33 cellular contexts compared by ENCODE assay signal in the genomic region with DNA sequence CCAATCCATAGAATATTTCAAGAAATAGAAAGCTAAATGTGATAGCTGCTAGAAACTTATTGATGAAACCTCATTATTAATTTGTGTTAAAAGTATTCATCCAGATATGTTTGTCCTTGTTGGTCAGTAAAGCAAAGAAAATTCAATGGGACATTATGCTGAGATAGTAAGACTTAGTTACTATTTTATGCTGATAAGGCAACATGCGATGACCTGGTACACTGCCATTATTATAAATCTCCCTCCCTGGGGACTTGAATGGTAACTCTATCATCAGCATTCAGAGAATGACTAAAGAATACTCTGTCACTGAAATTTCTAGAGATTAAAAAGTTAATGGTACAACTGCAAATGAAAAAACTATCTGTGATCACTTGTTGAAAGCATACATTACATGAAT.
"Had no signal": no experiment of that assay in that cellular context is flagged by ENCODE, and none has a peak within 500 bp of the region (broad histone marks: within the 10 kb centered on the region; RNA-seq: fewer than 3 reads in every experiment).

No MANE protein-coding gene starts in this region.

- H3K27me3 ChIP-seq: brain microvascular endothelial cell, dorsolateral prefrontal cortex had no signal

- H3K4me3 Mint-ChIP-seq: activated CD4-positive, alpha-beta memory T cell treated with anti-CD3 and anti-CD28 coated beads, Interleukin-2, amount 10 ng/mL, durations not matched to agents 7 days and 5 days; activated CD4-positive, alpha-beta T cell treated with anti-CD3 and anti-CD28 coated beads for 36 hours; activated CD4-positive, alpha-beta T cell treated with anti-CD3 and anti-CD28 coated beads, Interleukin-2, amount 10 ng/mL, durations not matched to agents 24 days and 14 days; activated naive CD8-positive, alpha-beta T cell; activated T-cell treated with anti-CD3 and anti-CD28 coated beads, Interleukin-2, amount 50 U/mL, for 4 hours; activated T-helper 17 cell treated with anti-CD3 and anti-CD28 coated beads, Interleukin-2, amount 50 U/mL, for 72 hours; central memory CD8-positive, alpha-beta T cell; dendritic cell treated with granulocyte-macrophage colony-stimulating factor and Interleukin-4, amounts not matched to agents 40 ng/mL and 50 ng/mL, for 4 days; endodermal cell; T-helper 17 cell; T-helper 2 cell treated with Interferon-gamma antibody and Interleukin-4, amounts not matched to agents 5 μg/mL and 100 μg/mL, for 36 hours had no signal

- H3K4me3 ChIP-seq: coronary artery, dorsolateral prefrontal cortex had no signal

- H3K27ac ChIP-seq: brain microvascular endothelial cell, coronary artery had no signal

- FAIRE-seq: astrocyte, bronchial epithelial cell, frontal cortex had no signal

- H3K27ac Mint-ChIP-seq: activated CD4-positive, alpha-beta memory T cell treated with anti-CD3 and anti-CD28 coated beads, Interleukin-2, amount 10 ng/mL, durations not matched to agents 7 days and 5 days; activated CD4-positive, alpha-beta T cell treated with anti-CD3 and anti-CD28 coated beads for 36 hours; activated CD4-positive, alpha-beta T cell treated with anti-CD3 and anti-CD28 coated beads, Interleukin-2, amount 10 ng/mL, durations not matched to agents 24 days and 14 days; activated naive CD8-positive, alpha-beta T cell; activated T-helper 17 cell treated with anti-CD3 and anti-CD28 coated beads, Interleukin-2, amount 50 U/mL, for 72 hours; dendritic cell treated with granulocyte-macrophage colony-stimulating factor and Interleukin-4, amounts not matched to agents 40 ng/mL and 50 ng/mL, for 4 days; endodermal cell; T-helper 17 cell; T-helper 2 cell treated with Interferon-gamma antibody and Interleukin-4, amounts not matched to agents 5 μg/mL and 100 μg/mL, for 36 hours had no signal

- ATAC-seq: activated CD4-positive, alpha-beta T cell treated with anti-CD3 and anti-CD28 coated beads for 36 hours; activated T-cell treated with anti-CD3 and anti-CD28 coated beads, Interleukin-2, amount 50 U/mL, for 4 hours; activated T-helper 17 cell treated with anti-CD3 and anti-CD28 coated beads, Interleukin-2, amount 50 U/mL, for 72 hours; esophagus mucosa; T-helper 17 cell had no signal

- DNase-seq: activated CD4-positive, alpha-beta memory T cell treated with anti-CD3 and anti-CD28 coated beads, Interleukin-2, amount 10 ng/mL, durations not matched to agents 7 days and 5 days; activated CD4-positive, alpha-beta T cell treated with anti-CD3 and anti-CD28 coated beads for 36 hours; activated CD4-positive, alpha-beta T cell treated with anti-CD3 and anti-CD28 coated beads, Interleukin-2, amount 10 ng/mL, durations not matched to agents 24 days and 14 days; activated CD4-positive, alpha-beta T cell treated with anti-CD3 and anti-CD28 coated beads, Interleukin-2, amount 50 U/mL, for 4 hours; activated CD4-positive, CD25-positive, alpha-beta regulatory T cell; activated CD4-positive, CD25-positive, alpha-beta regulatory T cell treated with anti-CD3 and anti-CD28 coated beads, Interleukin-2, amount 50 U/mL, for 72 hours; activated CD8-positive, alpha-beta memory T cell treated with anti-CD3 and anti-CD28 coated beads, Interleukin-2, amount 50 U/mL, for 48 hours; activated effector memory CD4-positive, alpha-beta T cell treated with Interleukin-2 at 50 U/mL for 16 hours; activated gamma-delta T cell treated with Interleukin-2 at 50 U/mL for 16 hours; activated naive CD4-positive, alpha-beta T cell treated with anti-CD3 and anti-CD28 coated beads, Interleukin-2, amount 50 U/mL, for 16 hours; activated naive CD4-positive, alpha-beta T cell treated with Interleukin-2 at 50 U/mL for 16 hours; activated T-cell treated with anti-CD3 and anti-CD28 coated beads for 4 hours; activated T-cell treated with anti-CD3 and anti-CD28 coated beads, Interleukin-2, amount 50 U/mL, for 4 hours; amniotic stem cell; anterior cingulate cortex; brain microvascular endothelial cell; dorsolateral prefrontal cortex; effector memory CD4-positive, alpha-beta T cell; endodermal cell; foreskin fibroblast; head of caudate nucleus; T-helper 17 cell; T1000 had no signal

- H3K36me3 ChIP-seq: brain microvascular endothelial cell had no signal

- H3K27me3 Mint-ChIP-seq: activated CD4-positive, alpha-beta memory T cell treated with anti-CD3 and anti-CD28 coated beads, Interleukin-2, amount 10 ng/mL, durations not matched to agents 7 days and 5 days; activated CD4-positive, alpha-beta T cell treated with anti-CD3 and anti-CD28 coated beads for 36 hours; activated CD4-positive, alpha-beta T cell treated with anti-CD3 and anti-CD28 coated beads, Interleukin-2, amount 10 ng/mL, durations not matched to agents 24 days and 14 days; activated naive CD8-positive, alpha-beta T cell; activated T-helper 17 cell treated with anti-CD3 and anti-CD28 coated beads, Interleukin-2, amount 50 U/mL, for 72 hours; central memory CD8-positive, alpha-beta T cell; dendritic cell treated with granulocyte-macrophage colony-stimulating factor and Interleukin-4, amounts not matched to agents 40 ng/mL and 50 ng/mL, for 4 days; T-helper 17 cell had no signal

- H3K9me3 Mint-ChIP-seq: activated CD4-positive, alpha-beta memory T cell treated with anti-CD3 and anti-CD28 coated beads, Interleukin-2, amount 10 ng/mL, durations not matched to agents 7 days and 5 days; activated CD4-positive, alpha-beta T cell treated with anti-CD3 and anti-CD28 coated beads, Interleukin-2, amount 10 ng/mL, durations not matched to agents 24 days and 14 days; activated T-cell treated with anti-CD3 and anti-CD28 coated beads, Interleukin-2, amount 50 U/mL, for 4 hours; activated T-helper 17 cell treated with anti-CD3 and anti-CD28 coated beads, Interleukin-2, amount 50 U/mL, for 72 hours; central memory CD8-positive, alpha-beta T cell; dendritic cell treated with granulocyte-macrophage colony-stimulating factor and Interleukin-4, amounts not matched to agents 40 ng/mL and 50 ng/mL, for 4 days; endodermal cell; T-helper 2 cell treated with Interferon-gamma antibody and Interleukin-4, amounts not matched to agents 5 μg/mL and 100 μg/mL, for 36 hours had no signal
